Comparison of ENCODE assay signal across 21 cellular contexts in the genomic region with DNA sequence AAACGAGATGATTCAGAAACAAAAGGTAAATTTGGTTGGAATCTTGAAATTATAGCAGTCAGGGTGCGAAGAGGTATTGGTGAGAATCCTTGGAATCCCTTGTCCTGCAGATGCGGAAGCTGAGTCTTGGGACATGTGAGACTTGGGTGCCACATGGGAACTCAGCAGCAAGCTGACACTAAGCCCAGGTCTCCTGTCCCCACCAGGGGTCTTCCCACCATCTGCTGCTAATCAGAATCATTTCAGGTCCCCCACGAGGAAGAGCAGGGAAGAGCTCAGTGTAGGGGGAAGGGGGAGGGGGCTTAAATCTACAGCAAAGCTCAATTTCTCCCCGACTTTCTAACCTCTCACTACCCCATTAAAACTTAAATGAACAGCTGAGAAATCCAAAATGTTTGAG.
"Had no signal": no experiment of that assay in that cellular context is flagged by ENCODE, and none has a peak within 500 bp of the region (broad histone marks: within the 10 kb centered on the region; RNA-seq: fewer than 3 reads in every experiment).

No MANE protein-coding gene starts in this region.

- H3K27ac ChIP-seq: RWPE1 had no signal

- H3K27me3 ChIP-seq: MG63 had no signal

- DNase-seq: IMR-90, Karpas-422, KG1, MG63, NCI-H1092, NCI-H1105 treated with DMSO at 0.1 percent for 48 hours, NCI-H1417 treated with DMSO at 0.1 percent for 48 hours, NCI-H146, NCI-H1694 treated with DMSO at 0.1 percent for 48 hours, NCI-H1930, NCI-H2081, NCI-H2107, NCI-H345, NCI-H446 treated with DMSO at 0.1 percent for 48 hours, NCI-H510A treated with DMSO at 0.1 percent for 48 hours, NCI-H526, SHP77 had no signal

- H3K36me3 ChIP-seq: MG63 had no signal

- H3K4me3 ChIP-seq: MG63 had no signal

- ATAC-seq: HepG2, Panc1, SK-N-SH treated with all-trans-retinoic acid at 6 μM for 48 hours had no signal
